Comparison of ENCODE assay signal across 1 cellular context in genomic region chr16:48864055-48864454, GRCh38.
TF ChIP-seq lines count a peak whose summit lies in the region.

No MANE protein-coding gene starts in this region.

TF ChIP-seq in HCT116, 20 proteins besides CTCF, POLR2A, EP300 and RAD21 (continued from another document):
- TF ChIP-seq SRF (IDR thresholded peaks at IDR 0.05; ENCODE audit: low read depth) (no peak), EZH2phosphoT487 (IDR thresholded peaks at IDR 0.05; ENCODE audit: borderline replicate concordance) (no peak), EGR1 (IDR thresholded peaks at IDR 0.05; ENCODE audit: low read depth) (no peak), MAX (IDR thresholded peaks at IDR 0.05) (no peak), SIN3A (IDR thresholded peaks at IDR 0.05; ENCODE audit: low read depth) (no peak)
